In the genomic region with DNA sequence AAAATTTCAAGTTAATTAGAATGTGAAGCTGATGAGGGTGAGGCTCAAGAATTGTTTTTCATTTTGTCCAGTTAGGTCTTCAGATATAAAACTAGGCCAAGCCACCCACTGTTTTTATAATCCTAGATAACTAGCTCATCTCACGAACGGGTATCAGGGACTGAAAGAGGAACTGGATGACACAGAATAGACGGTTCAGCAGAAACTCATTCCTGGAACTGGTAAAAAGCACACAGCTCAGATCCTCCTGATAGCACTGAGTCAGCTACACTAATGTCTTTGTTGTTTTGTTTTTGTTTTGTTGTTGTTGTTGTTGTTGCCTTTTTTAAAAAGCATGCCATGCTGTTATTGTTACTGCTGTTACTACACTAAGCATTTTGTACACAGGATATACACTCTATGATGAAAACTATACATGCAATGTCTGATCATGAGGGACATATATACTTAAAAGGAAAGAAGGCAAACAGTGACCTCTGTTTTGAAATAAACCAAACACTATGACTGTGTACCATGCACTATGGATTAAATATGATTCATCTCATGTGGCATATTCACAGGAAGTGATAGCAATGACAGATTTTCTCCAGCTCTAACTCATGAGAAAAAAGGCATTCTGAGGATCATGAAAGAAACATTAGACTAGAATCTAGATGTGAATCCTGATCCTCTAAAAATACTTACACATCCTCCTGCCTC, we compare ENCODE assay signal across 12 cellular contexts.
DNase-seq lines count a peak whose midpoint lies in the region; ATAC-seq, FAIRE-seq and TF ChIP-seq lines count a peak whose summit lies in the region.
"Had no signal": no experiment of that assay in that cellular context is flagged by ENCODE, and none has a peak within 500 bp of the region (broad histone marks: within the 10 kb centered on the region; RNA-seq: fewer than 3 reads in every experiment).

No MANE protein-coding gene starts in this region.

- ATAC-seq in right lobe of liver: peak in 3 of 4 donors; percentile 46 to 70 (median 46)
- ATAC-seq in HepG2: no peak
- peak; percentile 98 for ATAC-seq in PC-3
- ATAC-seq in gastroesophageal sphincter: no peak
- no peak for ATAC-seq in left colon
- no peak for ATAC-seq in GM21529 (IDR thresholded peaks at IDR 0.05; ENCODE audit: unreplicated experiment)

- POLR2A ChIA-PET in HepG2 (lab: Yijun Ruan, JAX): no interaction called here
- POLR2A ChIA-PET in PC-3 (lab: Charles Lee; ENCODE audit: unreplicated experiment): no interaction called here

- H3K9me3 ChIP-seq in right lobe of liver (no peaks in the 10 kb centered on the region), HepG2 (ENCODE audit: low read length) (peaks cover 11% of the 10 kb centered on the region; the same call in 1 of the 2 replicates), PC-3 (ENCODE audit: low read length) (no peaks in the 10 kb centered on the region), gastroesophageal sphincter (no peaks in the 10 kb centered on the region), left ventricle myocardium inferior (replicated peaks) (no peaks in the 10 kb centered on the region)

- no peak for TF ChIP-seq CTCF in right lobe of liver (IDR thresholded peaks at IDR 0.05)
- no peak for TF ChIP-seq CTCF in HepG2 (CRISPR knock-in tag; IDR thresholded peaks at IDR 0.05)
- no peak for TF ChIP-seq CTCF in PC-3 (conservative IDR thresholded peaks at IDR 0.05; ENCODE audit: low read depth, low read length)
- TF ChIP-seq CTCF in gastroesophageal sphincter (IDR thresholded peaks at IDR 0.05): no peak
- TF ChIP-seq CTCF in left ventricle myocardium inferior (IDR thresholded peaks at IDR 0.05; ENCODE audit: borderline replicate concordance): no peak

- TF ChIP-seq RAD21 in HepG2 (CRISPR knock-in tag; IDR thresholded peaks at IDR 0.05): no peak

- H3K4me1 ChIP-seq in right lobe of liver (no peaks in the 10 kb centered on the region), HepG2 (ENCODE audit: insufficient read depth, low read length) (no peaks in the 10 kb centered on the region), PC-3 (ENCODE audit: insufficient read depth, low read length) (peaks cover 19% of the 10 kb centered on the region), gastroesophageal sphincter (no peaks in the 10 kb centered on the region), left ventricle myocardium inferior (no peaks in the 10 kb centered on the region)

- H4K20me1 ChIP-seq in HepG2 (ENCODE audit: insufficient read depth, low read length) (no peaks in the 10 kb centered on the region), PC-3 (ENCODE audit: low read length) (no peaks in the 10 kb centered on the region)

- TF ChIP-seq EP300 in HepG2 (IDR thresholded peaks at IDR 0.05; ENCODE audit: low read depth in 2 of 2, low read length in 2 of 2): no peak
- no peak for TF ChIP-seq EP300 in HepG2 (CRISPR knock-in tag; IDR thresholded peaks at IDR 0.05; ENCODE audit: borderline replicate concordance)
- TF ChIP-seq EP300 in gastroesophageal sphincter (IDR thresholded peaks at IDR 0.05): no peak

- no peak overlapping the region for H3K27ac ChIP-seq in right lobe of liver
- no peak overlapping the region for H3K27ac ChIP-seq in HepG2 (ENCODE audit: extremely low read length, insufficient read depth, low read length)
- H3K27ac ChIP-seq in PC-3 (ENCODE audit: low read length): peak overlapping the region; percentile 85
- H3K27ac ChIP-seq in epithelial cell of prostate: peak overlapping the region; percentile 41
- H3K27ac ChIP-seq in gastroesophageal sphincter: no peak overlapping the region
- H3K27ac ChIP-seq in left ventricle myocardium inferior (replicated peaks): no peak overlapping the region

- H3K9ac ChIP-seq in HepG2 (ENCODE audit: insufficient read depth, low read depth, low read length) (no peak overlapping the region), PC-3 (ENCODE audit: low read length) (peak overlapping the region; percentile 44)

- H3K9me2 ChIP-seq in PC-3 (replicated peaks; ENCODE audit: low read length): no peaks in the 10 kb centered on the region

- H3K4me3 ChIP-seq in right lobe of liver: no peak overlapping the region
- no peak overlapping the region for H3K4me3 ChIP-seq in HepG2 (replicated peaks in 1 of 3; ENCODE audit: insufficient read depth in 1 of 3, low read depth in 2 of 3, low read length in 3 of 3)
- peak overlapping the region; percentile 10; the same call in 1 of the 2 replicates for H3K4me3 ChIP-seq in PC-3 (ENCODE audit: low read length)
- H3K4me3 ChIP-seq in gastroesophageal sphincter: no peak overlapping the region
- no peak overlapping the region for H3K4me3 ChIP-seq in left ventricle myocardium inferior

- TF ChIP-seq POLR2A in right lobe of liver (IDR thresholded peaks at IDR 0.05): no peak
- no peak for TF ChIP-seq POLR2A in HepG2 (IDR thresholded peaks at IDR 0.05; ENCODE audit: insufficient read depth in 1 of 2, low read depth in 2 of 2, low read length in 2 of 2)
- no peak for TF ChIP-seq POLR2A in gastroesophageal sphincter (IDR thresholded peaks at IDR 0.05)

- CTCF ChIA-PET in HepG2 (lab: Yijun Ruan, JAX; ENCODE audit: low intra/inter-chr PET ratio, low total read pairs) (no interaction called here), PC-3 (lab: Charles Lee) (no interaction called here)

- DNase-seq in right lobe of liver: no peak
- no peak for DNase-seq in HepG2 (ENCODE audit: low spot score)
- peak; percentile 80 for DNase-seq in PC-3
- peak; percentile 6 for DNase-seq in epithelial cell of prostate (ENCODE audit: low read depth, low spot score)
- no peak for DNase-seq in left colon
- no peak for DNase-seq in left ventricle myocardium inferior
- DNase-seq: NCI-H1436 treated with DMSO at 0.1 percent for 48 hours, NCI-H510A, occipital lobe, small intestine had no signal

- in situ Hi-C loops in HepG2 (cut with HindIII; ENCODE audit: extremely low pct_ligation_motif_present, low pct_unique_long_range_greater_than_20kb): no loop called here

- FAIRE-seq in HepG2 (lab: Jason Lieb, UNC): no peak
- FAIRE-seq: small intestine had no signal

- BruUV-seq in HepG2 (replicated peaks; lab: Mats Ljungman, UMichigan) (no TSS peak), PC-3 (replicated peaks; lab: Mats Ljungman, UMichigan) (no TSS peak)

- H3K36me3 ChIP-seq in right lobe of liver (no peaks in the 10 kb centered on the region), HepG2 (replicated peaks in 1 of 2; ENCODE audit: control insufficient read depth in 1 of 2, insufficient read depth in 2 of 2, low read length in 2 of 2) (no peaks in the 10 kb centered on the region), PC-3 (ENCODE audit: low read depth, low read length) (no peaks in the 10 kb centered on the region), gastroesophageal sphincter (no peaks in the 10 kb centered on the region), left ventricle myocardium inferior (no peaks in the 10 kb centered on the region)

- H2AFZ ChIP-seq in HepG2 (ENCODE audit: low read length) (no peak overlapping the region), PC-3 (ENCODE audit: low read length) (peak overlapping the region; percentile 3; the same call in 1 of the 2 replicates)

- no peak overlapping the region for H3K4me2 ChIP-seq in HepG2 (ENCODE audit: low read depth, low read length)
- peak overlapping the region; percentile 46 for H3K4me2 ChIP-seq in PC-3 (ENCODE audit: low read length)

- intact Hi-C loops in right lobe of liver (cut with DNase I) (no loop called here), HepG2 (cut with micrococcal nuclease; ENCODE audit: unreplicated experiment) (no loop called here), PC-3 (cut with micrococcal nuclease) (no loop called here), left colon (cut with DNase I, micrococcal nuclease) (no loop called here), left ventricle myocardium inferior (cut with micrococcal nuclease) (no loop called here)

- H3K79me2 ChIP-seq in HepG2 (ENCODE audit: insufficient read depth, low read length) (no peaks in the 10 kb centered on the region), PC-3 (ENCODE audit: low read length) (no peaks in the 10 kb centered on the region)

- no peaks in the 10 kb centered on the region for H3K27me3 ChIP-seq in right lobe of liver
- H3K27me3 ChIP-seq in HepG2 (ENCODE audit: control insufficient read depth in 1 of 2, insufficient read depth in 2 of 2, low read length in 2 of 2): no peaks in the 10 kb centered on the region
- no peaks in the 10 kb centered on the region for H3K27me3 ChIP-seq in PC-3 (ENCODE audit: low read length)
- no peaks in the 10 kb centered on the region for H3K27me3 ChIP-seq in gastroesophageal sphincter
- H3K27me3 ChIP-seq in left ventricle myocardium inferior (ENCODE audit: low read depth): no peaks in the 10 kb centered on the region

- 38% methylated on average over 3 of the region's 3 CpGs for WGBS in right lobe of liver (ENCODE audit: insufficient coverage, low coverage, low lambda C conversion rate, missing lambda C conversion rate)
- 1% methylated on average over 3 of the region's 3 CpGs for WGBS in HepG2 (ENCODE audit: low lambda C conversion rate)
- WGBS in gastroesophageal sphincter (ENCODE audit: low coverage in 1 of 2), 2 donors: 67 to 69% methylated on average over 3 of the region's 3 CpGs

- H3F3A ChIP-seq in PC-3 (ENCODE audit: low read length, unreplicated experiment): no peaks in the 10 kb centered on the region

Comparison
In these comparisons a context has a peak if more than half of its experiments do, and no peak if none do; other contexts are left out.
1. ATAC-seq: peak in right lobe of liver (3 of 4) and PC-3 (single experiment); none in HepG2 (single experiment), gastroesophageal sphincter (single experiment), left colon (single experiment) and GM21529 (single experiment).
2. DNase-seq: peak in PC-3 (single experiment) and epithelial cell of prostate (single experiment); none in right lobe of liver (0 of 3), HepG2 (single experiment), left colon (0 of 2) and left ventricle myocardium inferior (single experiment).
3. H3K27ac ChIP-seq: peak in PC-3 (single experiment) and epithelial cell of prostate (single experiment); none in right lobe of liver (0 of 3), HepG2 (single experiment), gastroesophageal sphincter (0 of 4) and left ventricle myocardium inferior (single experiment).